Comparison of ENCODE assay signal across 15 cellular contexts in the genomic region with DNA sequence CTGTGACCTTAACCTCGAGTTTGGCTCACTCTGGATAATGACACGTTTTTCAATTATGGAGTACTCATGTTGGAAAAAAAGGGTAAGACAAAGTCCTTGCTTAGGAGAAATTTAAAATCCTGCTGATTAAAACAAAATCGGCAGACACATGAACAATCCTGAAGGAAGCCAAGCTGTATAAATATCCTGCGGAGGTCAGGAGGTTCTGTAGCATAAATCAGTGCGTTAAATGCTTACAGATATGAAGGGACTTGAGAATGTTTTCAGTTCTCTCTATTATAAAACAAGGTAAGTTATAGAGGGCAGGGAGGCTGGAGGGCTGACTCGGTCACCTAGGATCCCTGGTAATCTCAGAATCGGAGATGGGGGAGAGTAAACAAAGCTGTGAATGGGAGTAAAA.
DNase-seq lines count a peak whose midpoint lies in the region; ATAC-seq and TF ChIP-seq lines count a peak whose summit lies in the region.
"Had no signal": no experiment of that assay in that cellular context is flagged by ENCODE, and none has a peak within 500 bp of the region (broad histone marks: within the 10 kb centered on the region; RNA-seq: fewer than 3 reads in every experiment).

No MANE protein-coding gene starts in this region.

- in situ Hi-C loops in GM23248 (cut with MboI) = no loop called here

- no peak overlapping the region for H3K14ac ChIP-seq in mesenchymal stem cell (ENCODE audit: low read length in 2 of 2)

- intact Hi-C loops in dorsolateral prefrontal cortex (cut with DNase I) = no loop called here
- intact Hi-C loops in tibial artery (cut with DNase I; ENCODE audit: low total_unique reads) = no loop called here

- H3K9ac ChIP-seq in GM23248 = no peak overlapping the region
- H3K9ac ChIP-seq in mesenchymal stem cell (ENCODE audit: low read length) = no peak overlapping the region

- H3K36me3 Mint-ChIP-seq in stimulated activated effector memory CD8-positive, alpha-beta T cell treated with anti-CD3 and anti-CD28 coated beads, Interleukin-12 subunit alpha, Interleukin-12 subunit beta, amount 100 ng/mL, for 72 hours = no peaks in the 10 kb centered on the region
- H3K36me3 Mint-ChIP-seq: CD4-positive, alpha-beta memory T cell had no signal

- peak overlapping the region; percentile 27 for H2BK120ac ChIP-seq in mesenchymal stem cell (ENCODE audit: low read depth, low read length)

- H3K18ac ChIP-seq in mesenchymal stem cell (ENCODE audit: low read depth in 1 of 2, low read length in 2 of 2) = no peak overlapping the region

- no peak overlapping the region for H4K8ac ChIP-seq in mesenchymal stem cell (ENCODE audit: low read length)

- no peaks in the 10 kb centered on the region for H3K9me2 ChIP-seq in GM23248 (ENCODE audit: insufficient read depth)

- H2AK5ac ChIP-seq in mesenchymal stem cell (ENCODE audit: low read length, severe bottlenecking) = no peak overlapping the region

- no peaks in the 10 kb centered on the region for H3K9me3 ChIP-seq in GM23248 (ENCODE audit: low read depth)
- H3K9me3 ChIP-seq in mesenchymal stem cell (ENCODE audit: control insufficient read depth, low read length) = no peaks in the 10 kb centered on the region
- no peaks in the 10 kb centered on the region for H3K9me3 ChIP-seq in tibial artery
- H3K9me3 ChIP-seq: BE2C had no signal

- H3K36me3 ChIP-seq in GM23248 (ENCODE audit: low read depth) = no peaks in the 10 kb centered on the region
- H3K36me3 ChIP-seq in mesenchymal stem cell (ENCODE audit: control insufficient read depth in 1 of 2, insufficient read depth in 2 of 2, low read depth in 1 of 2, low read length in 2 of 2) = no peaks in the 10 kb centered on the region
- no peaks in the 10 kb centered on the region for H3K36me3 ChIP-seq in tibial artery
- H3K36me3 ChIP-seq: BE2C had no signal

- no peak overlapping the region for H3K27ac Mint-ChIP-seq in stimulated activated effector memory CD8-positive, alpha-beta T cell treated with anti-CD3 and anti-CD28 coated beads, Interleukin-12 subunit alpha, Interleukin-12 subunit beta, amount 100 ng/mL, for 72 hours
- H3K27ac Mint-ChIP-seq: CD4-positive, alpha-beta memory T cell had no signal

- H2BK5ac ChIP-seq in mesenchymal stem cell (ENCODE audit: low read depth, low read length, poor library complexity, severe bottlenecking) = no peak overlapping the region

- no peak overlapping the region for H2BK12ac ChIP-seq in mesenchymal stem cell (ENCODE audit: low read length in 2 of 2)

- no peak overlapping the region for H3K4ac ChIP-seq in mesenchymal stem cell (ENCODE audit: low read depth in 1 of 2, low read length in 2 of 2)

- H3K4me1 ChIP-seq in GM23248 (ENCODE audit: insufficient read depth) (peaks cover 30% of the 10 kb centered on the region), mesenchymal stem cell (ENCODE audit: control insufficient read depth, insufficient read depth, low read depth, low read length) (no peaks in the 10 kb centered on the region), tibial artery (peaks cover 0 to 61% (median 23%) of the 10 kb centered on the region in 4 donors)

- no peaks in the 10 kb centered on the region for H3F3A ChIP-seq in GM23248 (ENCODE audit: insufficient read depth)

- H3K4me1 Mint-ChIP-seq in stimulated activated effector memory CD8-positive, alpha-beta T cell treated with anti-CD3 and anti-CD28 coated beads, Interleukin-12 subunit alpha, Interleukin-12 subunit beta, amount 100 ng/mL, for 72 hours = no peaks in the 10 kb centered on the region
- H3K4me1 Mint-ChIP-seq: CD4-positive, alpha-beta memory T cell had no signal

- DNase-seq in GM23248 = no peak
- DNase-seq in dorsolateral prefrontal cortex = no peak
- DNase-seq in mesenchymal stem cell = no peak
- no peak for DNase-seq in tibial artery
- DNase-seq in NCI-H2171 (lab: John Stamatoyannopoulos, UW) = no peak
- DNase-seq in stimulated activated effector memory CD8-positive, alpha-beta T cell treated with anti-CD3 and anti-CD28 coated beads, Interleukin-12 subunit alpha, Interleukin-12 subunit beta, amount 100 ng/mL, for 72 hours (ENCODE audit: low spot score in 2 of 2) = no peak
- DNase-seq: BE2C; CD4-positive, alpha-beta memory T cell; DMS79; GOT3; H9 had no signal

- H2BK15ac ChIP-seq in mesenchymal stem cell (ENCODE audit: low read depth, poor library complexity, severe bottlenecking) = no peak overlapping the region

- no peaks in the 10 kb centered on the region for H3K79me2 ChIP-seq in GM23248 (ENCODE audit: insufficient read depth)

- no peaks in the 10 kb centered on the region for H4K20me1 ChIP-seq in GM23248 (ENCODE audit: insufficient read depth)

- no peak overlapping the region for H4K91ac ChIP-seq in mesenchymal stem cell (ENCODE audit: low read length)

- H3K4me2 ChIP-seq in GM23248 (ENCODE audit: unreplicated experiment) (no peak overlapping the region), mesenchymal stem cell (ENCODE audit: low read length, poor library complexity, severe bottlenecking) (no peak overlapping the region)

- ATAC-seq in HG03095 (IDR thresholded peaks at IDR 0.05; ENCODE audit: unreplicated experiment) = no peak
- ATAC-seq in stimulated activated effector memory CD8-positive, alpha-beta T cell treated with anti-CD3 and anti-CD28 coated beads, Interleukin-12 subunit alpha, Interleukin-12 subunit beta, amount 100 ng/mL, for 72 hours = no peak
- ATAC-seq in HG03460 (IDR thresholded peaks at IDR 0.05; ENCODE audit: unreplicated experiment) = no peak
- ATAC-seq: GM12878 had no signal

- 8 to 9% methylated on average over 7 of the region's 7 CpGs for WGBS in GM23248 (ENCODE audit: low coverage in 1 of 2, low lambda C conversion rate in 2 of 2, missing lambda C conversion rate in 2 of 2), 2 experiments
- 76% methylated on average over 7 of the region's 7 CpGs for WGBS in mesenchymal stem cell

- H3K4me3 ChIP-seq in GM23248 (no peak overlapping the region), dorsolateral prefrontal cortex (no peak overlapping the region), mesenchymal stem cell (ENCODE audit: insufficient read depth in 1 of 2, low read depth in 1 of 2, low read length in 2 of 2) (no peak overlapping the region), tibial artery (peak overlapping the region in 1 of 2 donors; percentile 0)
- H3K4me3 ChIP-seq: GM12878 had no signal

- H3K4me3 Mint-ChIP-seq in stimulated activated effector memory CD8-positive, alpha-beta T cell treated with anti-CD3 and anti-CD28 coated beads, Interleukin-12 subunit alpha, Interleukin-12 subunit beta, amount 100 ng/mL, for 72 hours = no peak overlapping the region
- H3K4me3 Mint-ChIP-seq: CD4-positive, alpha-beta memory T cell; H9 had no signal

- no peak overlapping the region for H3K23ac ChIP-seq in mesenchymal stem cell (ENCODE audit: low read length in 2 of 2)

- H3K27ac ChIP-seq in GM23248 (no peak overlapping the region), dorsolateral prefrontal cortex (peak overlapping the region in 43 of 59 donors; percentile 6 to 87 (median 48)), mesenchymal stem cell (ENCODE audit: low read length, poor library complexity, severe bottlenecking) (no peak overlapping the region), tibial artery (peak overlapping the region; percentile 69 to 74)
- H3K27ac ChIP-seq: C4-2B had no signal

- H3K27me3 ChIP-seq in GM23248 (replicated peaks; ENCODE audit: insufficient read depth) (no peaks in the 10 kb centered on the region), dorsolateral prefrontal cortex (no peaks in the 10 kb centered on the region), mesenchymal stem cell (ENCODE audit: control insufficient read depth in 1 of 2, insufficient read depth in 1 of 2, low read length in 2 of 2) (no peaks in the 10 kb centered on the region), tibial artery (no peaks in the 10 kb centered on the region)
- H3K27me3 ChIP-seq: BE2C had no signal

- H3K9me3 Mint-ChIP-seq in stimulated activated effector memory CD8-positive, alpha-beta T cell treated with anti-CD3 and anti-CD28 coated beads, Interleukin-12 subunit alpha, Interleukin-12 subunit beta, amount 100 ng/mL, for 72 hours = no peaks in the 10 kb centered on the region
- H3K9me3 Mint-ChIP-seq: CD4-positive, alpha-beta memory T cell; H9 had no signal

- H3K79me1 ChIP-seq in mesenchymal stem cell (replicated peaks; ENCODE audit: low read length, poor library complexity, severe bottlenecking) = no peaks in the 10 kb centered on the region

- peak overlapping the region; percentile 39; the same call in 1 of the 2 replicates for H2AFZ ChIP-seq in GM23248
- H2AFZ ChIP-seq in mesenchymal stem cell (ENCODE audit: low read depth, low read length) = no peak overlapping the region

- TF ChIP-seq CTCF in dorsolateral prefrontal cortex (IDR thresholded peaks at IDR 0.05 in 54 of 56, conservative IDR thresholded peaks at IDR 0.05 in 2 of 56; ENCODE audit: low read depth in 1 of 56, partially characterized antibody in 56 of 56) (no peak), tibial artery (IDR thresholded peaks at IDR 0.05) (no peak)

Comparison
In these comparisons a context has a peak if more than half of its experiments do, and no peak if none do; other contexts are left out.
1. H3K27ac ChIP-seq: peak in dorsolateral prefrontal cortex (43 of 59) and tibial artery (2 of 2); none in GM23248 (single experiment) and mesenchymal stem cell (single experiment).